17 cellular contexts compared by ENCODE assay signal in genomic region chr9:134052491-134052890, GRCh38.
"Had no signal": no experiment of that assay in that cellular context is flagged by ENCODE, and none has a peak within 500 bp of the region (broad histone marks: within the 10 kb centered on the region; RNA-seq: fewer than 3 reads in every experiment).

No MANE protein-coding gene starts in this region.

- DNase-seq: effector CD8-positive, alpha-beta T cell; foreskin melanocyte; head of caudate nucleus; hippocampal formation; kidney glomerular epithelial cell; naive B cell; stimulated activated CD4-positive, alpha-beta T cell treated with anti-CD3 and anti-CD28 coated beads, Interleukin-12 subunit alpha, Interleukin-12 subunit beta, amount 100 ng/mL, for 4 hours; stimulated activated naive CD8-positive, alpha-beta T cell treated with anti-CD3 and anti-CD28 coated beads, Interleukin-15, Interleukin-2, amounts not matched to agents 100 U/mL and 50 U/mL, for 24 hours; thyroid gland had no signal

- ATAC-seq: left lobe of liver; lower lobe of right lung; right lobe of liver; stimulated activated naive CD8-positive, alpha-beta T cell treated with anti-CD3 and anti-CD28 coated beads, Interleukin-15, Interleukin-2, amounts not matched to agents 100 U/mL and 50 U/mL, for 24 hours had no signal

- H2AFZ ChIP-seq: parathyroid adenoma had no signal

- H3K27me3 ChIP-seq: right lobe of liver, suprapubic skin, thyroid gland had no signal

- H3K9me3 ChIP-seq: lower lobe of right lung, prostate gland, right lobe of liver, suprapubic skin, thyroid gland had no signal

- H3K27ac ChIP-seq: coronary artery, lower lobe of right lung, parathyroid adenoma, prostate gland, right lobe of liver, skin epidermis, suprapubic skin, thyroid gland had no signal

- H3K4me3 ChIP-seq: coronary artery, lower lobe of right lung, prostate gland, right lobe of liver, skin epidermis, suprapubic skin, thyroid gland had no signal

- H3K9ac ChIP-seq: parathyroid adenoma had no signal
